ENCODE assay signal across 1 cellular context in the genomic region with DNA sequence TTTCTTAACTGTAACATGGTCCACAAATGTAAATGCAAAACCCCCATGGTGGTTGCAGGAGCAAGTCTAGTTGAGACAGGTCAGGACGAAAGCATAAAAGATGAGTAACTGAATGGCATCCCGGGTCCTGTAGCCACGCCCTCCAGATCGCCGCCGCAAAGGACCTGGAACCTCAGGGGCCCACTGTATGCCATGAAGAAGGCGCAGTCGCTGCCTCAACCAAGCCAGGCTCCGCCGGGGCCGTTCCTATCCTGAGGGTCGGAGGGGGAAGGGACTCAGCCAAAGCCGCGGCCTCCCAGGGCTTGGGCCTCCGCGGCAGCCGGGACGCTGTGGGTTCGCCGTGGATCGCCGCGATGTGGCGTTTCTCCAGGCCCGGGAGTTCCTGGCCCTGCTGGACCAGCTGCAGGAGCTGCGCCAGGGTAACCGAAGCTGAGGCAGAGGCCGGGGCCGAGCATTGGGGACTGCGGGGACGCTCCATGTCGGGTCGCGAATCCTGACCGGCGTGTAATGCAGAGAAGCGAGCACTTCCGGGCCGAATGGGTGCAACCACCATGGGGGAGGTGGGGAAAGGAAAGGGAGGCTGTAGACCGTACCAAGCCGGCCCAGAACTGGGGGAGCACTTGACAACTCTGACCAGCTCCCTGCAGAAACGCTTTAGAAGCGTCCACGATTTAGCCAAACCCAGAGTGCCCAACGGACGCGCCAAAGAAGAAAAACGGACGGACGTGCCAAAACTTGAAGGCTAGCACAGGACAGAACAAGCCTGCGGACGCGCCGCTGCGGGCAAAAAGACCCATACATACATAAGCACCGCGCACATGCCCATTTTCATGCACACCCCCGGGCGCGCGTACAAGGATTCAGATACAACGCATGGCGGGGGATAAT.
TF ChIP-seq lines count a peak whose summit lies in the region.

No MANE protein-coding gene starts in this region.

TF ChIP-seq in HepG2, 621 proteins besides CTCF, POLR2A, EP300 and RAD21 (continued from another document and continues in another):
- TF ChIP-seq, protein P1, sequence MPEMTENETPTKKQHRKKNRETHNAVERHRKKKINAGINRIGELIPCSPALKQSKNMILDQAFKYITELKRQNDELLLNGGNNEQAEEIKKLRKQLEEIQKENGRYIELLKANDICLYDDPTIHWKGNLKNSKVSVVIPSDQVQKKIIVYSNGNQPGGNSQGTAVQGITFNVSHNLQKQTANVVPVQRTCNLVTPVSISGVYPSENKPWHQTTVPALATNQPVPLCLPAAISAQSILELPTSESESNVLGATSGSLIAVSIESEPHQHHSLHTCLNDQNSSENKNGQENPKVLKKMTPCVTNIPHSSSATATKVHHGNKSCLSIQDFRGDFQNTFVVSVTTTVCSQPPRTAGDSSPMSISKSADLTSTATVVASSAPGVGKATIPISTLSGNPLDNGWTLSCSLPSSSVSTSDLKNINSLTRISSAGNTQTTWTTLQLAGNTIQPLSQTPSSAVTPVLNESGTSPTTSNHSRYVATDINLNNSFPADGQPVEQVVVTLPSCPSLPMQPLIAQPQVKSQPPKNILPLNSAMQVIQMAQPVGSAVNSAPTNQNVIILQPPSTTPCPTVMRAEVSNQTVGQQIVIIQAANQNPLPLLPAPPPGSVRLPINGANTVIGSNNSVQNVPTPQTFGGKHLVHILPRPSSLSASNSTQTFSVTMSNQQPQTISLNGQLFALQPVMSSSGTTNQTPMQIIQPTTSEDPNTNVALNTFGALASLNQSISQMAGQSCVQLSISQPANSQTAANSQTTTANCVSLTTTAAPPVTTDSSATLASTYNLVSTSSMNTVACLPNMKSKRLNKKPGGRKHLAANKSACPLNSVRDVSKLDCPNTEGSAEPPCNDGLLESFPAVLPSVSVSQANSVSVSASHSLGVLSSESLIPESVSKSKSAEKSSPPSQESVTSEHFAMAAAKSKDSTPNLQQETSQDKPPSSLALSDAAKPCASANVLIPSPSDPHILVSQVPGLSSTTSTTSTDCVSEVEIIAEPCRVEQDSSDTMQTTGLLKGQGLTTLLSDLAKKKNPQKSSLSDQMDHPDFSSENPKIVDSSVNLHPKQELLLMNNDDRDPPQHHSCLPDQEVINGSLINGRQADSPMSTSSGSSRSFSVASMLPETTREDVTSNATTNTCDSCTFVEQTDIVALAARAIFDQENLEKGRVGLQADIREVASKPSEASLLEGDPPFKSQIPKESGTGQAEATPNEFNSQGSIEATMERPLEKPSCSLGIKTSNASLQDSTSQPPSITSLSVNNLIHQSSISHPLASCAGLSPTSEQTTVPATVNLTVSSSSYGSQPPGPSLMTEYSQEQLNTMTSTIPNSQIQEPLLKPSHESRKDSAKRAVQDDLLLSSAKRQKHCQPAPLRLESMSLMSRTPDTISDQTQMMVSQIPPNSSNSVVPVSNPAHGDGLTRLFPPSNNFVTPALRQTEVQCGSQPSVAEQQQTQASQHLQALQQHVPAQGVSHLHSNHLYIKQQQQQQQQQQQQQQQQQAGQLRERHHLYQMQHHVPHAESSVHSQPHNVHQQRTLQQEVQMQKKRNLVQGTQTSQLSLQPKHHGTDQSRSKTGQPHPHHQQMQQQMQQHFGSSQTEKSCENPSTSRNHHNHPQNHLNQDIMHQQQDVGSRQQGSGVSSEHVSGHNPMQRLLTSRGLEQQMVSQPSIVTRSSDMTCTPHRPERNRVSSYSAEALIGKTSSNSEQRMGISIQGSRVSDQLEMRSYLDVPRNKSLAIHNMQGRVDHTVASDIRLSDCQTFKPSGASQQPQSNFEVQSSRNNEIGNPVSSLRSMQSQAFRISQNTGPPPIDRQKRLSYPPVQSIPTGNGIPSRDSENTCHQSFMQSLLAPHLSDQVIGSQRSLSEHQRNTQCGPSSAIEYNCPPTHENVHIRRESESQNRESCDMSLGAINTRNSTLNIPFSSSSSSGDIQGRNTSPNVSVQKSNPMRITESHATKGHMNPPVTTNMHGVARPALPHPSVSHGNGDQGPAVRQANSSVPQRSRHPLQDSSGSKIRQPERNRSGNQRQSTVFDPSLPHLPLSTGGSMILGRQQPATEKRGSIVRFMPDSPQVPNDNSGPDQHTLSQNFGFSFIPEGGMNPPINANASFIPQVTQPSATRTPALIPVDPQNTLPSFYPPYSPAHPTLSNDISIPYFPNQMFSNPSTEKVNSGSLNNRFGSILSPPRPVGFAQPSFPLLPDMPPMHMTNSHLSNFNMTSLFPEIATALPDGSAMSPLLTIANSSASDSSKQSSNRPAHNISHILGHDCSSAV (CRISPR knock-in tag; IDR thresholded peaks at IDR 0.05; ENCODE audit: borderline replicate concordance): peak; percentile 53; the same call in 1 of the 2 replicates
- TF ChIP-seq BRD4 (CRISPR knock-in tag; IDR thresholded peaks at IDR 0.05): peak; percentile 46; the same call in 1 of the 2 replicates
- peak; percentile 6; the same call in 1 of the 2 replicates for TF ChIP-seq KDM6A (CRISPR knock-in tag; IDR thresholded peaks at IDR 0.05; ENCODE audit: low read depth)
- TF ChIP-seq MXD4 (CRISPR knock-in tag; IDR thresholded peaks at IDR 0.05): peak; percentile 91
- TF ChIP-seq, protein P2, sequence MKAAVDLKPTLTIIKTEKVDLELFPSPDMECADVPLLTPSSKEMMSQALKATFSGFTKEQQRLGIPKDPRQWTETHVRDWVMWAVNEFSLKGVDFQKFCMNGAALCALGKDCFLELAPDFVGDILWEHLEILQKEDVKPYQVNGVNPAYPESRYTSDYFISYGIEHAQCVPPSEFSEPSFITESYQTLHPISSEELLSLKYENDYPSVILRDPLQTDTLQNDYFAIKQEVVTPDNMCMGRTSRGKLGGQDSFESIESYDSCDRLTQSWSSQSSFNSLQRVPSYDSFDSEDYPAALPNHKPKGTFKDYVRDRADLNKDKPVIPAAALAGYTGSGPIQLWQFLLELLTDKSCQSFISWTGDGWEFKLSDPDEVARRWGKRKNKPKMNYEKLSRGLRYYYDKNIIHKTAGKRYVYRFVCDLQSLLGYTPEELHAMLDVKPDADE (CRISPR knock-in tag; IDR thresholded peaks at IDR 0.05): 0 out of 2 replicates have a peak, but pooled peaks have one; percentile 51
- TF ChIP-seq MTA1 (CRISPR knock-in tag; IDR thresholded peaks at IDR 0.05; ENCODE audit: borderline replicate concordance): peak; percentile 89; the same call in 1 of the 2 replicates
- no peak; the same call in 1 of the 2 replicates for TF ChIP-seq ZNF776 (CRISPR knock-in tag; IDR thresholded peaks at IDR 0.05)
- TF ChIP-seq, protein P3, sequence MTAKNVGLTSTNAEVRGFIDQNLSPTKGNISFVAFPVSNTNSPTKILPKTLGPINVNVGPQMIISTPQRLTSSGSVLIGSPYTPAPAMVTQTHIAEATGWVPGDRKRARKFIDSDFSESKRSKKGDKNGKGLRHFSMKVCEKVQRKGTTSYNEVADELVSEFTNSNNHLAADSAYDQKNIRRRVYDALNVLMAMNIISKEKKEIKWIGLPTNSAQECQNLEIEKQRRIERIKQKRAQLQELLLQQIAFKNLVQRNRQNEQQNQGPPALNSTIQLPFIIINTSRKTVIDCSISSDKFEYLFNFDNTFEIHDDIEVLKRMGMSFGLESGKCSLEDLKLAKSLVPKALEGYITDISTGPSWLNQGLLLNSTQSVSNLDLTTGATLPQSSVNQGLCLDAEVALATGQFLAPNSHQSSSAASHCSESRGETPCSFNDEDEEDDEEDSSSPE (CRISPR knock-in tag; IDR thresholded peaks at IDR 0.05): no peak; the same call in 1 of the 2 replicates
- peak; percentile 88; the same call in 1 of the 2 replicates for TF ChIP-seq ZNF484 (CRISPR knock-in tag; IDR thresholded peaks at IDR 0.05; ENCODE audit: borderline replicate concordance, low read depth)
- TF ChIP-seq, protein P4, sequence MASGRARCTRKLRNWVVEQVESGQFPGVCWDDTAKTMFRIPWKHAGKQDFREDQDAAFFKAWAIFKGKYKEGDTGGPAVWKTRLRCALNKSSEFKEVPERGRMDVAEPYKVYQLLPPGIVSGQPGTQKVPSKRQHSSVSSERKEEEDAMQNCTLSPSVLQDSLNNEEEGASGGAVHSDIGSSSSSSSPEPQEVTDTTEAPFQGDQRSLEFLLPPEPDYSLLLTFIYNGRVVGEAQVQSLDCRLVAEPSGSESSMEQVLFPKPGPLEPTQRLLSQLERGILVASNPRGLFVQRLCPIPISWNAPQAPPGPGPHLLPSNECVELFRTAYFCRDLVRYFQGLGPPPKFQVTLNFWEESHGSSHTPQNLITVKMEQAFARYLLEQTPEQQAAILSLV (CRISPR knock-in tag; IDR thresholded peaks at IDR 0.05; ENCODE audit: borderline replicate concordance): peak; percentile 93; the same call in 1 of the 2 replicates
- TF ChIP-seq, protein P5, sequence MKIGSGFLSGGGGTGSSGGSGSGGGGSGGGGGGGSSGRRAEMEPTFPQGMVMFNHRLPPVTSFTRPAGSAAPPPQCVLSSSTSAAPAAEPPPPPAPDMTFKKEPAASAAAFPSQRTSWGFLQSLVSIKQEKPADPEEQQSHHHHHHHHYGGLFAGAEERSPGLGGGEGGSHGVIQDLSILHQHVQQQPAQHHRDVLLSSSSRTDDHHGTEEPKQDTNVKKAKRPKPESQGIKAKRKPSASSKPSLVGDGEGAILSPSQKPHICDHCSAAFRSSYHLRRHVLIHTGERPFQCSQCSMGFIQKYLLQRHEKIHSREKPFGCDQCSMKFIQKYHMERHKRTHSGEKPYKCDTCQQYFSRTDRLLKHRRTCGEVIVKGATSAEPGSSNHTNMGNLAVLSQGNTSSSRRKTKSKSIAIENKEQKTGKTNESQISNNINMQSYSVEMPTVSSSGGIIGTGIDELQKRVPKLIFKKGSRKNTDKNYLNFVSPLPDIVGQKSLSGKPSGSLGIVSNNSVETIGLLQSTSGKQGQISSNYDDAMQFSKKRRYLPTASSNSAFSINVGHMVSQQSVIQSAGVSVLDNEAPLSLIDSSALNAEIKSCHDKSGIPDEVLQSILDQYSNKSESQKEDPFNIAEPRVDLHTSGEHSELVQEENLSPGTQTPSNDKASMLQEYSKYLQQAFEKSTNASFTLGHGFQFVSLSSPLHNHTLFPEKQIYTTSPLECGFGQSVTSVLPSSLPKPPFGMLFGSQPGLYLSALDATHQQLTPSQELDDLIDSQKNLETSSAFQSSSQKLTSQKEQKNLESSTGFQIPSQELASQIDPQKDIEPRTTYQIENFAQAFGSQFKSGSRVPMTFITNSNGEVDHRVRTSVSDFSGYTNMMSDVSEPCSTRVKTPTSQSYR (CRISPR knock-in tag; IDR thresholded peaks at IDR 0.05; ENCODE audit: borderline replicate concordance): peak; percentile 72; the same call in 1 of the 2 replicates
- peak; percentile 42; the same call in 1 of the 2 replicates for TF ChIP-seq ZNF792 (CRISPR knock-in tag; IDR thresholded peaks at IDR 0.05)
- TF ChIP-seq, protein P6, sequence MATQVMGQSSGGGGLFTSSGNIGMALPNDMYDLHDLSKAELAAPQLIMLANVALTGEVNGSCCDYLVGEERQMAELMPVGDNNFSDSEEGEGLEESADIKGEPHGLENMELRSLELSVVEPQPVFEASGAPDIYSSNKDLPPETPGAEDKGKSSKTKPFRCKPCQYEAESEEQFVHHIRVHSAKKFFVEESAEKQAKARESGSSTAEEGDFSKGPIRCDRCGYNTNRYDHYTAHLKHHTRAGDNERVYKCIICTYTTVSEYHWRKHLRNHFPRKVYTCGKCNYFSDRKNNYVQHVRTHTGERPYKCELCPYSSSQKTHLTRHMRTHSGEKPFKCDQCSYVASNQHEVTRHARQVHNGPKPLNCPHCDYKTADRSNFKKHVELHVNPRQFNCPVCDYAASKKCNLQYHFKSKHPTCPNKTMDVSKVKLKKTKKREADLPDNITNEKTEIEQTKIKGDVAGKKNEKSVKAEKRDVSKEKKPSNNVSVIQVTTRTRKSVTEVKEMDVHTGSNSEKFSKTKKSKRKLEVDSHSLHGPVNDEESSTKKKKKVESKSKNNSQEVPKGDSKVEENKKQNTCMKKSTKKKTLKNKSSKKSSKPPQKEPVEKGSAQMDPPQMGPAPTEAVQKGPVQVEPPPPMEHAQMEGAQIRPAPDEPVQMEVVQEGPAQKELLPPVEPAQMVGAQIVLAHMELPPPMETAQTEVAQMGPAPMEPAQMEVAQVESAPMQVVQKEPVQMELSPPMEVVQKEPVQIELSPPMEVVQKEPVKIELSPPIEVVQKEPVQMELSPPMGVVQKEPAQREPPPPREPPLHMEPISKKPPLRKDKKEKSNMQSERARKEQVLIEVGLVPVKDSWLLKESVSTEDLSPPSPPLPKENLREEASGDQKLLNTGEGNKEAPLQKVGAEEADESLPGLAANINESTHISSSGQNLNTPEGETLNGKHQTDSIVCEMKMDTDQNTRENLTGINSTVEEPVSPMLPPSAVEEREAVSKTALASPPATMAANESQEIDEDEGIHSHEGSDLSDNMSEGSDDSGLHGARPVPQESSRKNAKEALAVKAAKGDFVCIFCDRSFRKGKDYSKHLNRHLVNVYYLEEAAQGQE (IDR thresholded peaks at IDR 0.05; ENCODE audit: borderline replicate concordance in 1 of 2, low read depth in 1 of 2, low read length in 2 of 2): no peak; a peak in 1 of 4 replicates
- peak; percentile 65 for TF ChIP-seq GATAD2A (CRISPR knock-in tag; IDR thresholded peaks at IDR 0.05)
- TF ChIP-seq, protein P7, sequence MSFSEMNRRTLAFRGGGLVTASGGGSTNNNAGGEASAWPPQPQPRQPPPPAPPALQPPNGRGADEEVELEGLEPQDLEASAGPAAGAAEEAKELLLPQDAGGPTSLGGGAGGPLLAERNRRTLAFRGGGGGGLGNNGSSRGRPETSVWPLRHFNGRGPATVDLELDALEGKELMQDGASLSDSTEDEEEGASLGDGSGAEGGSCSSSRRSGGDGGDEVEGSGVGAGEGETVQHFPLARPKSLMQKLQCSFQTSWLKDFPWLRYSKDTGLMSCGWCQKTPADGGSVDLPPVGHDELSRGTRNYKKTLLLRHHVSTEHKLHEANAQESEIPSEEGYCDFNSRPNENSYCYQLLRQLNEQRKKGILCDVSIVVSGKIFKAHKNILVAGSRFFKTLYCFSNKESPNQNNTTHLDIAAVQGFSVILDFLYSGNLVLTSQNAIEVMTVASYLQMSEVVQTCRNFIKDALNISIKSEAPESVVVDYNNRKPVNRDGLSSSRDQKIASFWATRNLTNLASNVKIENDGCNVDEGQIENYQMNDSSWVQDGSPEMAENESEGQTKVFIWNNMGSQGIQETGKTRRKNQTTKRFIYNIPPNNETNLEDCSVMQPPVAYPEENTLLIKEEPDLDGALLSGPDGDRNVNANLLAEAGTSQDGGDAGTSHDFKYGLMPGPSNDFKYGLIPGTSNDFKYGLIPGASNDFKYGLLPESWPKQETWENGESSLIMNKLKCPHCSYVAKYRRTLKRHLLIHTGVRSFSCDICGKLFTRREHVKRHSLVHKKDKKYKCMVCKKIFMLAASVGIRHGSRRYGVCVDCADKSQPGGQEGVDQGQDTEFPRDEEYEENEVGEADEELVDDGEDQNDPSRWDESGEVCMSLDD (CRISPR knock-in tag; IDR thresholded peaks at IDR 0.05; ENCODE audit: borderline replicate concordance): peak; percentile 62; the same call in 1 of the 2 replicates
- peak; percentile 87 for TF ChIP-seq YEATS2 (CRISPR knock-in tag; IDR thresholded peaks at IDR 0.05; ENCODE audit: borderline replicate concordance)
- peak; percentile 94 for TF ChIP-seq ZNF564 (CRISPR knock-in tag; IDR thresholded peaks at IDR 0.05)
- TF ChIP-seq CBX1 (IDR thresholded peaks at IDR 0.05; ENCODE audit: low read depth): peak; percentile 96
- TF ChIP-seq MED1 (CRISPR knock-in tag; IDR thresholded peaks at IDR 0.05): peak; percentile 57; the same call in 1 of the 2 replicates
- TF ChIP-seq, protein P8, sequence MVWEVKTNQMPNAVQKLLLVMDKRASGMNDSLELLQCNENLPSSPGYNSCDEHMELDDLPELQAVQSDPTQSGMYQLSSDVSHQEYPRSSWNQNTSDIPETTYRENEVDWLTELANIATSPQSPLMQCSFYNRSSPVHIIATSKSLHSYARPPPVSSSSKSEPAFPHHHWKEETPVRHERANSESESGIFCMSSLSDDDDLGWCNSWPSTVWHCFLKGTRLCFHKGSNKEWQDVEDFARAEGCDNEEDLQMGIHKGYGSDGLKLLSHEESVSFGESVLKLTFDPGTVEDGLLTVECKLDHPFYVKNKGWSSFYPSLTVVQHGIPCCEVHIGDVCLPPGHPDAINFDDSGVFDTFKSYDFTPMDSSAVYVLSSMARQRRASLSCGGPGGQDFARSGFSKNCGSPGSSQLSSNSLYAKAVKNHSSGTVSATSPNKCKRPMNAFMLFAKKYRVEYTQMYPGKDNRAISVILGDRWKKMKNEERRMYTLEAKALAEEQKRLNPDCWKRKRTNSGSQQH (CRISPR knock-in tag; IDR thresholded peaks at IDR 0.05; ENCODE audit: low read depth): peak; percentile 54; the same call in 1 of the 2 replicates
- TF ChIP-seq SP140L (CRISPR knock-in tag; IDR thresholded peaks at IDR 0.05; ENCODE audit: borderline replicate concordance): no peak
